1 cellular context compared by ENCODE assay signal in genomic region chr3:175208316-175208715, GRCh38.
TF ChIP-seq lines count a peak whose summit lies in the region.

No MANE protein-coding gene starts in this region.

TF ChIP-seq in GM23338, 12 proteins besides CTCF, POLR2A, EP300 and RAD21 (continued from another document):
- no peak for TF ChIP-seq ZNF462 (CRISPR knock-in tag; IDR thresholded peaks at IDR 0.05)
